8 cellular contexts compared by ENCODE assay signal in the genomic region with DNA sequence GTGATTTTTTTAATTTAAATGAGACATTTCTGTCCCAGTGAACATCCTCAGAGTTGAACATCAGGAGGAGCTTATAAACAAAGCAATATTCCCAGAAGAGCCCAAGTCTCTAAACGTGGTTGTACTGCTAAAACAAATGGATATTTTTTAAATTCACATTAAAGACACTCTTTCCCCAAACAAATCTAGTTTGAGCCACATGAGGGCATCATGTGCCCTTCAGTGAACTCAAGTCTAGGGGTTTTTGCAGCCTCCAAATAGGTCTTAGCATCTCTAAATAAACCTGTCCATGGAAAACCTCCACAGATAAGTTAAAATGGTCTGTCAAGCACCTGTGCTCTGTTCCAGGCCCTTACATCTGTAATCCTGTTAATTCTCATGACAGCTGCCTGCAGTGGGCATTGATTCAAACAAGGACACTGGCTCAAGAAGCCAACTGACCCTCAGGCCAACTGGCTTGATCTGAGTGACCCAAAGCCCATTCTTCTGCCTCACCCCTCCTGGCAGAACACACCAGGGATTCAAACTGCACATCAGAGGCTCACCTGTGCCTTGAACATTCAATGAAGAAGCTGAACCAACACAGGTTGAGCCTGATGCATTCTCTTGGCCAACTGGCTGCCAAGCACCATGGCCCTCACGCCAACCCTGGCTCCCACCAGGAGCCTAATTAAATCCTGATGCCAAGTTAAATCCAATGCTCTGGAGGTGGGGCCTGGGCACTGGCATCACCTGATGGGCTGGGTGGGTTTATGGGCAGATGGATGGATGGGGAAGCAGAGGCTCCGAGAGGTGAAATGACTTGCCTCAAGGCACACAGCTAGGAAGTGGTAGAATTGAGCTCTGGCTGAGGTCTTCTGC. TPM values are rescaled to one million over a fixed set of nuclear protein-coding genes. Genes with fewer than 3 reads are reported as not detected.
A peak's percentile ranks its signal among the peaks of the same experiment; 100 is the strongest.
DNase-seq lines count a peak whose midpoint lies in the region; ATAC-seq and TF ChIP-seq lines count a peak whose summit lies in the region.

No MANE protein-coding gene starts in this region.

- ATAC-seq in SK-N-SH treated with all-trans-retinoic acid at 6 μM for 48 hours: peak; percentile 71

- DNase-seq in A172 (ENCODE audit: low spot score) (peak; percentile 18), GM03348 (ENCODE audit: low spot score) (peak; percentile 58), foreskin melanocyte (peak; percentile 21), NCI-H1417 treated with DMSO at 0.1 percent for 48 hours (lab: John Stamatoyannopoulos, UW) (no peak), nucleus accumbens (lab: John Stamatoyannopoulos, UW) (no peak), NCI-H524 treated with DMSO at 0.1 percent for 48 hours (lab: John Stamatoyannopoulos, UW) (no peak), HuH-7 (ENCODE audit: low spot score) (no peak)

TF ChIP-seq in SK-N-SH treated with all-trans-retinoic acid at 6 μM for 48 hours, 23 proteins besides CTCF, POLR2A, EP300 and RAD21:
- TF ChIP-seq ESRRG (CRISPR knock-in tag; IDR thresholded peaks at IDR 0.05) (no peak), ISL1 (CRISPR knock-in tag; IDR thresholded peaks at IDR 0.05) (no peak)
- TF ChIP-seq, protein P1, sequence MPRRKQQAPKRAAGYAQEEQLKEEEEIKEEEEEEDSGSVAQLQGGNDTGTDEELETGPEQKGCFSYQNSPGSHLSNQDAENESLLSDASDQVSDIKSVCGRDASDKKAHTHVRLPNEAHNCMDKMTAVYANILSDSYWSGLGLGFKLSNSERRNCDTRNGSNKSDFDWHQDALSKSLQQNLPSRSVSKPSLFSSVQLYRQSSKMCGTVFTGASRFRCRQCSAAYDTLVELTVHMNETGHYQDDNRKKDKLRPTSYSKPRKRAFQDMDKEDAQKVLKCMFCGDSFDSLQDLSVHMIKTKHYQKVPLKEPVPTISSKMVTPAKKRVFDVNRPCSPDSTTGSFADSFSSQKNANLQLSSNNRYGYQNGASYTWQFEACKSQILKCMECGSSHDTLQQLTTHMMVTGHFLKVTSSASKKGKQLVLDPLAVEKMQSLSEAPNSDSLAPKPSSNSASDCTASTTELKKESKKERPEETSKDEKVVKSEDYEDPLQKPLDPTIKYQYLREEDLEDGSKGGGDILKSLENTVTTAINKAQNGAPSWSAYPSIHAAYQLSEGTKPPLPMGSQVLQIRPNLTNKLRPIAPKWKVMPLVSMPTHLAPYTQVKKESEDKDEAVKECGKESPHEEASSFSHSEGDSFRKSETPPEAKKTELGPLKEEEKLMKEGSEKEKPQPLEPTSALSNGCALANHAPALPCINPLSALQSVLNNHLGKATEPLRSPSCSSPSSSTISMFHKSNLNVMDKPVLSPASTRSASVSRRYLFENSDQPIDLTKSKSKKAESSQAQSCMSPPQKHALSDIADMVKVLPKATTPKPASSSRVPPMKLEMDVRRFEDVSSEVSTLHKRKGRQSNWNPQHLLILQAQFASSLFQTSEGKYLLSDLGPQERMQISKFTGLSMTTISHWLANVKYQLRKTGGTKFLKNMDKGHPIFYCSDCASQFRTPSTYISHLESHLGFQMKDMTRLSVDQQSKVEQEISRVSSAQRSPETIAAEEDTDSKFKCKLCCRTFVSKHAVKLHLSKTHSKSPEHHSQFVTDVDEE (CRISPR knock-in tag; IDR thresholded peaks at IDR 0.05): no peak

RNA-seq across cellular contexts. Expression of a gene that starts 8.6 kb away (rescaled TPM):
- total RNA-seq in A172 (2014; rRNA removed; shearing (Covaris generic)): 112 and 137 TPM in 2 replicates

RNA-seq across cellular contexts. Expression of a gene that starts 10.0 kb away (rescaled TPM):
- total RNA-seq in A172 (2014; rRNA removed; shearing (Covaris generic)): 65.9 and 86.6 TPM in 2 replicates

RNA-seq across cellular contexts. Expression of a gene that starts 26.9 kb away (rescaled TPM):
- not detected in 2 replicates for total RNA-seq in A172 (2014; rRNA removed; shearing (Covaris generic))

RNA-seq across cellular contexts. Expression of a gene that starts 55.9 kb away (rescaled TPM):
- 9.1 and 9.3 TPM in 2 replicates for total RNA-seq in A172 (2014; rRNA removed; shearing (Covaris generic))

Comparison
In these comparisons a context has a peak if more than half of its experiments do, and no peak if none do; other contexts are left out.
1. DNase-seq: peak in A172 (single experiment), GM03348 (single experiment) and foreskin melanocyte (single experiment); none in NCI-H1417 treated with DMSO at 0.1 percent for 48 hours (single experiment), nucleus accumbens (0 of 56), NCI-H524 treated with DMSO at 0.1 percent for 48 hours (single experiment) and HuH-7 (single experiment).